15 cellular contexts compared by ENCODE assay signal in the genomic region with DNA sequence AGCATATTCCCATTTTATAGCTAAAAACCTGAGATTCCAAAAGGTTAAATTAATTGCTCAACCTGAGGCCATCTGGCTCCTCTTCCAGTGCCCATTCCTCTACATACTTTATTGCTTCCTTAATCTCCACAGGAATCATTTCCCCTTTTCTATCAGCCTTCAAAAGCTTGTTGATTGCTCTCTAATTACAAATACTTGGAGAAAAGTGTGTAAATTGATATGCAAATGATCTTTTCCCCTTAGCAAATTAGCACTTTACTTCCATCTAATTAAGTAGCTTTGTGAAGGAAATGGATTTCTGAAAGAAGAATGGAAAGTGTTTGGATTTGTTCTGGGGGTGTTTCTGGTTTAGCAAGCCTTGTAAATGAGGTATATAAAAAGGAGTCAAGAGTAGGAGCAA.
DNase-seq lines count a peak whose midpoint lies in the region; ATAC-seq and TF ChIP-seq lines count a peak whose summit lies in the region.
"Had no signal": no experiment of that assay in that cellular context is flagged by ENCODE, and none has a peak within 500 bp of the region (broad histone marks: within the 10 kb centered on the region; RNA-seq: fewer than 3 reads in every experiment).

No MANE protein-coding gene starts in this region.

- H3K27me3 ChIP-seq in mammary epithelial cell (ENCODE audit: insufficient read depth, low read length) (no peaks in the 10 kb centered on the region), right atrium auricular region (no peaks in the 10 kb centered on the region)

- in situ Hi-C loops in mammary epithelial cell (cut with MboI; ENCODE audit: low sequenced_read_pairs in 2 of 2) = no loop called here

- H3K9ac ChIP-seq in mammary epithelial cell (ENCODE audit: insufficient read depth, low read length) = no peak overlapping the region

- H3K27me3 Mint-ChIP-seq in MCF 10A (ENCODE audit: insufficient read depth, unreplicated experiment) = no peaks in the 10 kb centered on the region
- H3K27me3 Mint-ChIP-seq: B cell; CD4-positive, CD25-positive, alpha-beta regulatory T cell had no signal

- no peaks in the 10 kb centered on the region for H4K20me1 ChIP-seq in mammary epithelial cell (ENCODE audit: insufficient read depth, low read length)

- no peaks in the 10 kb centered on the region for H3K4me1 Mint-ChIP-seq in MCF 10A (ENCODE audit: insufficient read depth, unreplicated experiment)
- H3K4me1 Mint-ChIP-seq: B cell; CD4-positive, CD25-positive, alpha-beta regulatory T cell had no signal

- no peak overlapping the region for H3K27ac Mint-ChIP-seq in MCF 10A (ENCODE audit: low read depth, unreplicated experiment)
- H3K27ac Mint-ChIP-seq: B cell; CD4-positive, CD25-positive, alpha-beta regulatory T cell had no signal

- BruUV-seq in mammary epithelial cell (replicated peaks; lab: Mats Ljungman, UMichigan) (no TSS peak), MCF 10A (replicated peaks; lab: Mats Ljungman, UMichigan) (no TSS peak)

- H2AFZ ChIP-seq in mammary epithelial cell (ENCODE audit: low read depth, low read length) = peak overlapping the region; percentile 33

- H3K4me3 ChIP-seq in mammary epithelial cell (replicated peaks in 1 of 3; ENCODE audit: insufficient read depth in 1 of 3, low read depth in 2 of 3, low read length in 3 of 3) (no peak overlapping the region), right atrium auricular region (no peak overlapping the region)

- ATAC-seq in GM18873 (IDR thresholded peaks at IDR 0.05; ENCODE audit: low FRiP score, unreplicated experiment) = no peak

- peaks cover 6% of the 10 kb centered on the region for H3K36me3 Mint-ChIP-seq in MCF 10A (ENCODE audit: insufficient read depth, unreplicated experiment)
- H3K36me3 Mint-ChIP-seq: CD4-positive, CD25-positive, alpha-beta regulatory T cell had no signal

- intact Hi-C loops in mammary epithelial cell (cut with micrococcal nuclease) (no loop called here), MCF 10A (cut with micrococcal nuclease) (no loop called here)

- H3K27ac ChIP-seq in mammary epithelial cell (ENCODE audit: insufficient read depth, low read depth, low read length) (no peak overlapping the region), right atrium auricular region (no peak overlapping the region)

- H3K79me2 ChIP-seq in mammary epithelial cell (ENCODE audit: insufficient read depth, low read length) = no peaks in the 10 kb centered on the region

- H3K36me3 ChIP-seq in mammary epithelial cell (ENCODE audit: insufficient read depth, low read length) (no peaks in the 10 kb centered on the region), right atrium auricular region (no peaks in the 10 kb centered on the region)

- no peak overlapping the region for H3K4me3 Mint-ChIP-seq in MCF 10A (ENCODE audit: unreplicated experiment)
- H3K4me3 Mint-ChIP-seq: B cell; CD4-positive, CD25-positive, alpha-beta regulatory T cell had no signal

- H3K4me2 ChIP-seq in mammary epithelial cell (ENCODE audit: insufficient read depth, low read depth, low read length) = no peak overlapping the region

- DNase-seq in mammary epithelial cell = no peak
- no peak for DNase-seq in MCF 10A (ENCODE audit: unreplicated experiment)
- peak; percentile 97 for DNase-seq in NCI-H69 (lab: John Stamatoyannopoulos, UW)
- DNase-seq in iPS DF 4.7 (ENCODE audit: extremely low read depth, low spot score) = peak; percentile 76
- DNase-seq in NK-92 treated with Interleukin-12 subunit alpha and Interleukin-12 subunit beta, amount 100 ng/mL, for 24 hours (lab: John Stamatoyannopoulos, UW) = no peak
- no peak for DNase-seq in NCI-H524 (lab: John Stamatoyannopoulos, UW)
- DNase-seq in right atrium auricular region (ENCODE audit: low spot score) = no peak
- DNase-seq: CD4-positive, CD25-positive, alpha-beta regulatory T cell; EL; HCEC 1CT; NCI-H1048; NCI-H1436 treated with DMSO at 0.1 percent for 48 hours; NCI-H524 treated with DMSO at 0.1 percent for 48 hours had no signal

- dilution Hi-C loops in mammary epithelial cell (cut with HindIII; ENCODE audit: low sequenced_read_pairs) = no loop called here

- CTCF ChIA-PET in mammary epithelial cell (lab: Charles Lee; ENCODE audit: low non-redundant PET) (no interaction called here), MCF 10A (lab: Yijun Ruan, JAX) (interaction anchor here (0.6 kb wide), 2 partner anchors 36 to 942 kb away, joined by 3 read pairs; no protein-coding TSS in a partner anchor)

- H3K9me3 Mint-ChIP-seq in MCF 10A (ENCODE audit: unreplicated experiment) = no peaks in the 10 kb centered on the region

- H3K9me3 ChIP-seq in mammary epithelial cell (replicated peaks; ENCODE audit: insufficient read depth, low read length) (no peaks in the 10 kb centered on the region), right atrium auricular region (no peaks in the 10 kb centered on the region)

- H3K4me1 ChIP-seq in mammary epithelial cell (ENCODE audit: insufficient read depth, low read length) (no peaks in the 10 kb centered on the region), right atrium auricular region (no peaks in the 10 kb centered on the region)

- POLR2A ChIA-PET in MCF 10A (lab: Yijun Ruan, JAX) = no interaction called here

- TF ChIP-seq CTCF in mammary epithelial cell (conservative IDR thresholded peaks at IDR 0.05 in 1 of 2, IDR thresholded peaks at IDR 0.05 in 1 of 2; ENCODE audit: extremely low read depth in 1 of 2, insufficient read depth in 1 of 2, low read depth in 1 of 2, low read length in 2 of 2) (no peak), MCF 10A (IDR thresholded peaks at IDR 0.05; ENCODE audit: unreplicated experiment) (no peak), right atrium auricular region (IDR thresholded peaks at IDR 0.05) (no peak)

Comparison
In these comparisons a context has a peak if more than half of its experiments do, and no peak if none do; other contexts are left out.
1. DNase-seq: peak in NCI-H69 (single experiment) and iPS DF 4.7 (single experiment); none in mammary epithelial cell (single experiment), MCF 10A (single experiment), NK-92 treated with Interleukin-12 subunit alpha and Interleukin-12 subunit beta, amount 100 ng/mL, for 24 hours (single experiment), NCI-H524 (0 of 2) and right atrium auricular region (single experiment).